ENCODE assay signal across 1 cellular context in genomic region chr18:49491857-49492693, GRCh38.
TF ChIP-seq lines count a peak whose summit lies in the region.

RPL17 (minus strand) TSS chr18:49492465.

TF ChIP-seq in HepG2, 621 proteins besides CTCF, POLR2A, EP300 and RAD21 (continued from another document and continues in another):
- TF ChIP-seq POLR2AphosphoS5 (IDR thresholded peaks at IDR 0.05; ENCODE audit: low read depth, low read length) (peak; percentile 100), ZNF781 (CRISPR knock-in tag; IDR thresholded peaks at IDR 0.05; ENCODE audit: borderline replicate concordance, not compliant biosample characterization) (peak; percentile 73), NR2F1 (CRISPR knock-in tag; IDR thresholded peaks at IDR 0.05) (no peak), CC2D1A (CRISPR knock-in tag; IDR thresholded peaks at IDR 0.05) (no peak), KDM4B (CRISPR knock-in tag; IDR thresholded peaks at IDR 0.05) (peak; percentile 97; the same call in 1 of the 2 replicates), ZNF883 (CRISPR knock-in tag; IDR thresholded peaks at IDR 0.05; ENCODE audit: not compliant biosample characterization) (peak; percentile 57), ZNF354B (CRISPR knock-in tag; IDR thresholded peaks at IDR 0.05) (no peak), TCF12 (IDR thresholded peaks at IDR 0.05) (no peak), TCF12 (CRISPR knock-in tag; IDR thresholded peaks at IDR 0.05) (peak; percentile 83; the same call in 1 of the 2 replicates), IRX3 (CRISPR knock-in tag; IDR thresholded peaks at IDR 0.05; ENCODE audit: borderline replicate concordance, low read depth) (no peak), TP53 (CRISPR knock-in tag; conservative IDR thresholded peaks at IDR 0.05) (no peak), ZHX1 (CRISPR knock-in tag; IDR thresholded peaks at IDR 0.05; ENCODE audit: low read depth) (0 out of 2 replicates have a peak, but pooled peaks have one; percentile 52), ZNF7 (CRISPR knock-in tag; IDR thresholded peaks at IDR 0.05) (no peak), ZNF549 (CRISPR knock-in tag; IDR thresholded peaks at IDR 0.05) (no peak), SAFB2 (CRISPR knock-in tag; IDR thresholded peaks at IDR 0.05; ENCODE audit: borderline replicate concordance, low read depth) (no peak), AHR (CRISPR knock-in tag; IDR thresholded peaks at IDR 0.05) (no peak), ZNF224 (CRISPR knock-in tag; IDR thresholded peaks at IDR 0.05) (0 out of 2 replicates have a peak, but pooled peaks have one; percentile 59), ZNF451 (CRISPR knock-in tag; IDR thresholded peaks at IDR 0.05) (no peak), HNRNPL (IDR thresholded peaks at IDR 0.05; ENCODE audit: low read depth, low read length) (0 out of 2 replicates have a peak, but pooled peaks have one; percentile 74), SP4 (CRISPR knock-in tag; IDR thresholded peaks at IDR 0.05) (peak; percentile 60), ONECUT2 (CRISPR knock-in tag; IDR thresholded peaks at IDR 0.05) (no peak), ZNF274 (CRISPR knock-in tag; IDR thresholded peaks at IDR 0.05) (0 out of 2 replicates have a peak, but pooled peaks have one; percentile 67), HMG20A (CRISPR knock-in tag; IDR thresholded peaks at IDR 0.05; ENCODE audit: borderline replicate concordance) (no peak; the same call in 1 of the 2 replicates), XBP1 (CRISPR knock-in tag; IDR thresholded peaks at IDR 0.05) (no peak), NR2C2 (CRISPR knock-in tag; IDR thresholded peaks at IDR 0.05; ENCODE audit: borderline replicate concordance) (peak; percentile 56; the same call in 1 of the 2 replicates), SP2 (CRISPR knock-in tag; IDR thresholded peaks at IDR 0.05) (no peak), FOSL2 (CRISPR knock-in tag; IDR thresholded peaks at IDR 0.05) (peak; percentile 59; the same call in 1 of the 2 replicates), ZNF709 (CRISPR knock-in tag; IDR thresholded peaks at IDR 0.05) (peak; percentile 65; the same call in 1 of the 2 replicates), TBL1XR1 (IDR thresholded peaks at IDR 0.05; ENCODE audit: borderline replicate concordance, low read length, partially characterized antibody) (no peak), ZSCAN31 (CRISPR knock-in tag; IDR thresholded peaks at IDR 0.05; ENCODE audit: low read depth) (peak; percentile 69), RBM39 (IDR thresholded peaks at IDR 0.05; ENCODE audit: low read depth, low read length, poor library complexity, severe bottlenecking) (peak; percentile 97), CREM (IDR thresholded peaks at IDR 0.05) (peak; percentile 73), CREM (CRISPR knock-in tag; IDR thresholded peaks at IDR 0.05) (no peak), ELF3 (CRISPR knock-in tag; IDR thresholded peaks at IDR 0.05) (peak; percentile 80), ZNF230 (CRISPR knock-in tag; IDR thresholded peaks at IDR 0.05) (no peak), MED1 (CRISPR knock-in tag; IDR thresholded peaks at IDR 0.05) (peak; percentile 71), BORCS8-MEF2B (CRISPR knock-in tag; IDR thresholded peaks at IDR 0.05) (peak; percentile 66; the same call in 1 of the 2 replicates), FOXJ3 (CRISPR knock-in tag; IDR thresholded peaks at IDR 0.05; ENCODE audit: borderline replicate concordance) (no peak), HHEX (CRISPR knock-in tag; IDR thresholded peaks at IDR 0.05) (no peak), ZNF720 (CRISPR knock-in tag; IDR thresholded peaks at IDR 0.05) (no peak), SKIL (CRISPR knock-in tag; IDR thresholded peaks at IDR 0.05; ENCODE audit: borderline replicate concordance) (no peak), MXD1 (CRISPR knock-in tag; IDR thresholded peaks at IDR 0.05) (peak; percentile 86; the same call in 1 of the 2 replicates), REPIN1 (CRISPR knock-in tag; IDR thresholded peaks at IDR 0.05; ENCODE audit: borderline replicate concordance, low read depth) (no peak), ZNF326 (CRISPR knock-in tag; IDR thresholded peaks at IDR 0.05; ENCODE audit: borderline replicate concordance) (no peak), NFE2L2 (IDR thresholded peaks at IDR 0.05; ENCODE audit: low read length) (no peak; the same call in 1 of the 2 replicates), KAT2B (IDR thresholded peaks at IDR 0.05; ENCODE audit: borderline replicate concordance, low read depth, low read length) (no peak), GATAD2A (CRISPR knock-in tag; IDR thresholded peaks at IDR 0.05) (no peak), ZKSCAN1 (IDR thresholded peaks at IDR 0.05; ENCODE audit: low read length) (no peak), ZBTB7A (CRISPR knock-in tag; IDR thresholded peaks at IDR 0.05) (no peak; the same call in 1 of the 2 replicates), ZNF674 (CRISPR knock-in tag; IDR thresholded peaks at IDR 0.05; ENCODE audit: low read depth) (no peak), XRCC5 (optimal IDR thresholded peaks at IDR 0.05; ENCODE audit: low read length) (peak; percentile 83), KDM5A (IDR thresholded peaks at IDR 0.05; ENCODE audit: borderline replicate concordance, low read length) (peak; percentile 85; the same call in 1 of the 2 replicates), ZNF570 (CRISPR knock-in tag; IDR thresholded peaks at IDR 0.05; ENCODE audit: borderline replicate concordance) (no peak), ATAD3A (CRISPR knock-in tag; IDR thresholded peaks at IDR 0.05) (no peak), ZNF644 (CRISPR knock-in tag; IDR thresholded peaks at IDR 0.05; ENCODE audit: low read depth) (no peak), HNRNPH1 (optimal IDR thresholded peaks at IDR 0.05; ENCODE audit: low read depth, low read length) (no peak), SYNCRIP (IDR thresholded peaks at IDR 0.05; ENCODE audit: insufficient read depth, low read depth, low read length) (no peak), ZNF776 (CRISPR knock-in tag; IDR thresholded peaks at IDR 0.05) (peak; percentile 70; the same call in 1 of the 2 replicates), SUZ12 (IDR thresholded peaks at IDR 0.05; ENCODE audit: low read depth, low read length) (no peak), ZNF512 (CRISPR knock-in tag; IDR thresholded peaks at IDR 0.05) (no peak), GATAD1 (CRISPR knock-in tag; IDR thresholded peaks at IDR 0.05) (peak; percentile 87), DR1 (CRISPR knock-in tag; IDR thresholded peaks at IDR 0.05) (peak; percentile 96)
- TF ChIP-seq, protein P1, sequence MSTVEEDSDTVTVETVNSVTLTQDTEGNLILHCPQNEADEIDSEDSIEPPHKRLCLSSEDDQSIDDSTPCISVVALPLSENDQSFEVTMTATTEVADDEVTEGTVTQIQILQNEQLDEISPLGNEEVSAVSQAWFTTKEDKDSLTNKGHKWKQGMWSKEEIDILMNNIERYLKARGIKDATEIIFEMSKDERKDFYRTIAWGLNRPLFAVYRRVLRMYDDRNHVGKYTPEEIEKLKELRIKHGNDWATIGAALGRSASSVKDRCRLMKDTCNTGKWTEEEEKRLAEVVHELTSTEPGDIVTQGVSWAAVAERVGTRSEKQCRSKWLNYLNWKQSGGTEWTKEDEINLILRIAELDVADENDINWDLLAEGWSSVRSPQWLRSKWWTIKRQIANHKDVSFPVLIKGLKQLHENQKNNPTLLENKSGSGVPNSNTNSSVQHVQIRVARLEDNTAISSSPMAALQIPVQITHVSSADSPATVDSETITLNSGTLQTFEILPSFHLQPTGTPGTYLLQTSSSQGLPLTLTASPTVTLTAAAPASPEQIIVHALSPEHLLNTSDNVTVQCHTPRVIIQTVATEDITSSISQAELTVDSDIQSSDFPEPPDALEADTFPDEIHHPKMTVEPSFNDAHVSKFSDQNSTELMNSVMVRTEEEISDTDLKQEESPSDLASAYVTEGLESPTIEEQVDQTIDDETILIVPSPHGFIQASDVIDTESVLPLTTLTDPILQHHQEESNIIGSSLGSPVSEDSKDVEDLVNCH (CRISPR knock-in tag; IDR thresholded peaks at IDR 0.05), result no peak
- TF ChIP-seq, protein P2, sequence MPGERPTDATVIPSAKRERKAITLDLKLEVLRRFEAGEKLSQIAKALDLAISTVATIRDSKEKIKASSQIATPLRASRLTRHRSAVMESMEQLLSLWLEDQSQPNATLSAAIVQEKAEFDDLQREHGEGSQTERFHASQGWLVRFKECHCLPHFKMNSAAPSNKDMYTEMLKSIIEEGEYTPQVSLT (CRISPR knock-in tag; IDR thresholded peaks at IDR 0.05; ENCODE audit: borderline replicate concordance, low read depth), result no peak
- TF ChIP-seq, protein P3, sequence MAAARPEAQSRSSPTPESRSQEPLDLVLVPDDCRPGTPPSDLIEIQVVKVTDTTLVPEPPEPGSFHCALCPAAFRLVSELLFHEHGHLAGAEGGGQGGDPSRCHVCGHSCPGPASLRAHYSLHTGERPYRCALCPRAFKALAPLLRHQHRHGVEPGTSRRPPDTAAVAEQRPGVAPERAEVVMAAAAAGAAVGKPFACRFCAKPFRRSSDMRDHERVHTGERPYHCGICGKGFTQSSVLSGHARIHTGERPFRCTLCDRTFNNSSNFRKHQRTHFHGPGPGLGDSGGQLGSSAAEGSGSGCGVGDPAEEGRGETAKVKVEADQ (CRISPR knock-in tag; IDR thresholded peaks at IDR 0.05; ENCODE audit: borderline replicate concordance), result no peak
- TF ChIP-seq, protein P4, sequence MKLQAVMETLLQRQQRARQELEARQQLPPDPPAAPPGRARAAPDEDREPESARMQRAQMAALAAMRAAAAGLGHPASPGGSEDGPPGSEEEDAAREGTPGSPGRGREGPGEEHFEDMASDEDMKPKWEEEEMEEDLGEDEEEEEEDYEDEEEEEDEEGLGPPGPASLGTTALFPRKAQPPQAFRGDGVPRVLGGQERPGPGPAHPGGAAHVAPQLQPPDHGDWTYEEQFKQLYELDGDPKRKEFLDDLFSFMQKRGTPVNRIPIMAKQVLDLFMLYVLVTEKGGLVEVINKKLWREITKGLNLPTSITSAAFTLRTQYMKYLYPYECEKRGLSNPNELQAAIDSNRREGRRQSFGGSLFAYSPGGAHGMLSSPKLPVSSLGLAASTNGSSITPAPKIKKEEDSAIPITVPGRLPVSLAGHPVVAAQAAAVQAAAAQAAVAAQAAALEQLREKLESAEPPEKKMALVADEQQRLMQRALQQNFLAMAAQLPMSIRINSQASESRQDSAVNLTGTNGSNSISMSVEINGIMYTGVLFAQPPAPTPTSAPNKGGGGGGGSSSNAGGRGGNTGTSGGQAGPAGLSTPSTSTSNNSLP (IDR thresholded peaks at IDR 0.05; ENCODE audit: low read depth, low read length), result no peak
- TF ChIP-seq, protein P5, sequence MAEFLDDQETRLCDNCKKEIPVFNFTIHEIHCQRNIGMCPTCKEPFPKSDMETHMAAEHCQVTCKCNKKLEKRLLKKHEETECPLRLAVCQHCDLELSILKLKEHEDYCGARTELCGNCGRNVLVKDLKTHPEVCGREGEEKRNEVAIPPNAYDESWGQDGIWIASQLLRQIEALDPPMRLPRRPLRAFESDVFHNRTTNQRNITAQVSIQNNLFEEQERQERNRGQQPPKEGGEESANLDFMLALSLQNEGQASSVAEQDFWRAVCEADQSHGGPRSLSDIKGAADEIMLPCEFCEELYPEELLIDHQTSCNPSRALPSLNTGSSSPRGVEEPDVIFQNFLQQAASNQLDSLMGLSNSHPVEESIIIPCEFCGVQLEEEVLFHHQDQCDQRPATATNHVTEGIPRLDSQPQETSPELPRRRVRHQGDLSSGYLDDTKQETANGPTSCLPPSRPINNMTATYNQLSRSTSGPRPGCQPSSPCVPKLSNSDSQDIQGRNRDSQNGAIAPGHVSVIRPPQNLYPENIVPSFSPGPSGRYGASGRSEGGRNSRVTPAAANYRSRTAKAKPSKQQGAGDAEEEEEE (CRISPR knock-in tag; IDR thresholded peaks at IDR 0.05; ENCODE audit: borderline replicate concordance), result no peak
